8 cellular contexts compared by ENCODE assay signal in genomic region chr10:52729259-52730104, GRCh38. TPM values are rescaled to one million over a fixed set of nuclear protein-coding genes. Genes with fewer than 3 reads are reported as not detected.
DNase-seq lines count a peak whose midpoint lies in the region; ATAC-seq and TF ChIP-seq lines count a peak whose summit lies in the region.

No MANE protein-coding gene starts in this region.

- ATAC-seq in GM18870 (IDR thresholded peaks at IDR 0.05; ENCODE audit: unreplicated experiment): peak; percentile 58

- peak in 2 of 3 donors; percentile 32 to 51 for TF ChIP-seq CTCF in breast epithelium (IDR thresholded peaks at IDR 0.05)

- H3K27me3 ChIP-seq in breast epithelium: no peaks in the 10 kb centered on the region

- H3K36me3 ChIP-seq in breast epithelium: no peaks in the 10 kb centered on the region

- in situ Hi-C loops in ACHN (cut with HindIII; ENCODE audit: low pct_ligation_motif_present, low pct_unique_long_range_greater_than_20kb, low sequenced_read_pairs): no loop called here

- DNase-seq in ACHN (peak; percentile 47), MV-4-11 (lab: John Stamatoyannopoulos, UW) (peak; percentile 22), breast epithelium (ENCODE audit: low spot score in 2 of 2) (no peak), lung microvascular endothelial cell (ENCODE audit: low read depth in 2 of 2) (peak; percentile 52 to 56), cerebellar cortex (ENCODE audit: low spot score) (no peak), mesenteric fat pad (ENCODE audit: low spot score) (no peak), DMS79 treated with DMSO at 0.1 percent for 48 hours (lab: John Stamatoyannopoulos, UW) (no peak)

- intact Hi-C loops in breast epithelium (cut with DNase I; ENCODE audit: low total_unique reads): loop anchor here (5.0 kb wide), 1 partner anchor 808 kb away; no protein-coding TSS in a partner anchor

- H3K4me3 ChIP-seq in breast epithelium: no peak overlapping the region

- no peak for TF ChIP-seq POLR2A in breast epithelium (IDR thresholded peaks at IDR 0.05)

- H3K27ac ChIP-seq in breast epithelium: no peak overlapping the region

- H3K4me1 ChIP-seq in breast epithelium: no peaks in the 10 kb centered on the region

- no peaks in the 10 kb centered on the region for H3K9me3 ChIP-seq in breast epithelium

RNA-seq across cellular contexts. Expression of gene MBL2, which starts 43.1 kb away (rescaled TPM):
- total RNA-seq in breast epithelium (not detected), lung microvascular endothelial cell (not detected in 2 replicates), mesenteric fat pad (not detected)

Comparison
In these comparisons a context has a peak if more than half of its experiments do, and no peak if none do; other contexts are left out.
1. DNase-seq: peak in ACHN (single experiment), MV-4-11 (single experiment) and lung microvascular endothelial cell (2 of 2); none in breast epithelium (0 of 2), cerebellar cortex (single experiment), mesenteric fat pad (single experiment) and DMS79 treated with DMSO at 0.1 percent for 48 hours (single experiment).